In genomic region chr19:46661020-46661731, GRCh38 we compare ENCODE assay signal across 1 cellular context.
TF ChIP-seq lines count a peak whose summit lies in the region.

A gene with protein sequence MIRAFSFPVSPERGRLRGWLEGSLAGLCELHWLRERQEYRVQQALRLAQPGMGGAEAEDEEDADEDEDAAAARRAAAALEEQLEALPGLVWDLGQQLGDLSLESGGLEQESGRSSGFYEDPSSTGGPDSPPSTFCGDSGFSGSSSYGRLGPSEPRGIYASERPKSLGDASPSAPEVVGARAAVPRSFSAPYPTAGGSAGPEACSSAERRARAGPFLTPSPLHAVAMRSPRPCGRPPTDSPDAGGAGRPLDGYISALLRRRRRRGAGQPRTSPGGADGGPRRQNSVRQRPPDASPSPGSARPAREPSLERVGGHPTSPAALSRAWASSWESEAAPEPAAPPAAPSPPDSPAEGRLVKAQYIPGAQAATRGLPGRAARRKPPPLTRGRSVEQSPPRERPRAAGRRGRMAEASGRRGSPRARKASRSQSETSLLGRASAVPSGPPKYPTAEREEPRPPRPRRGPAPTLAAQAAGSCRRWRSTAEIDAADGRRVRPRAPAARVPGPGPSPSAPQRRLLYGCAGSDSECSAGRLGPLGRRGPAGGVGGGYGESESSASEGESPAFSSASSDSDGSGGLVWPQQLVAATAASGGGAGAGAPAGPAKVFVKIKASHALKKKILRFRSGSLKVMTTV (minus strand): TSS chr19:46661182. CDS start chr19:46661064, 118 bp downstream.

TF ChIP-seq in K562, 482 proteins besides CTCF, POLR2A, EP300 and RAD21 (continued from another document and continues in another):
- TF ChIP-seq, protein P1, sequence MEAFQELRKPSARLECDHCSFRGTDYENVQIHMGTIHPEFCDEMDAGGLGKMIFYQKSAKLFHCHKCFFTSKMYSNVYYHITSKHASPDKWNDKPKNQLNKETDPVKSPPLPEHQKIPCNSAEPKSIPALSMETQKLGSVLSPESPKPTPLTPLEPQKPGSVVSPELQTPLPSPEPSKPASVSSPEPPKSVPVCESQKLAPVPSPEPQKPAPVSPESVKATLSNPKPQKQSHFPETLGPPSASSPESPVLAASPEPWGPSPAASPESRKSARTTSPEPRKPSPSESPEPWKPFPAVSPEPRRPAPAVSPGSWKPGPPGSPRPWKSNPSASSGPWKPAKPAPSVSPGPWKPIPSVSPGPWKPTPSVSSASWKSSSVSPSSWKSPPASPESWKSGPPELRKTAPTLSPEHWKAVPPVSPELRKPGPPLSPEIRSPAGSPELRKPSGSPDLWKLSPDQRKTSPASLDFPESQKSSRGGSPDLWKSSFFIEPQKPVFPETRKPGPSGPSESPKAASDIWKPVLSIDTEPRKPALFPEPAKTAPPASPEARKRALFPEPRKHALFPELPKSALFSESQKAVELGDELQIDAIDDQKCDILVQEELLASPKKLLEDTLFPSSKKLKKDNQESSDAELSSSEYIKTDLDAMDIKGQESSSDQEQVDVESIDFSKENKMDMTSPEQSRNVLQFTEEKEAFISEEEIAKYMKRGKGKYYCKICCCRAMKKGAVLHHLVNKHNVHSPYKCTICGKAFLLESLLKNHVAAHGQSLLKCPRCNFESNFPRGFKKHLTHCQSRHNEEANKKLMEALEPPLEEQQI (IDR thresholded peaks at IDR 0.05): no peak
- no peak for TF ChIP-seq ZNF512 (tag; IDR thresholded peaks at IDR 0.05)
- TF ChIP-seq CBFA2T2 (conservative IDR thresholded peaks at IDR 0.05): no peak; the same call in 1 of the 2 replicates
- no peak for TF ChIP-seq RBM14 (IDR thresholded peaks at IDR 0.05; ENCODE audit: borderline replicate concordance, insufficient read depth, low read depth, low read length)
- TF ChIP-seq ZFX (CRISPR knock-in tag; IDR thresholded peaks at IDR 0.05): no peak
- TF ChIP-seq SRF (CRISPR knock-in tag; IDR thresholded peaks at IDR 0.05): peak in 1 of 2 experiments; percentile 74; a peak in 2 of 4 replicates
- no peak for TF ChIP-seq TARDBP (IDR thresholded peaks at IDR 0.05)
- TF ChIP-seq GABPB1 (CRISPR knock-in tag; IDR thresholded peaks at IDR 0.05): no peak
- no peak for TF ChIP-seq TAL1 (IDR thresholded peaks at IDR 0.05)
- no peak for TF ChIP-seq ZFPM2 (CRISPR knock-in tag; IDR thresholded peaks at IDR 0.05)
- no peak for TF ChIP-seq SRSF3 (IDR thresholded peaks at IDR 0.05; ENCODE audit: insufficient read depth, low read length)
- no peak for TF ChIP-seq ZNF354B (CRISPR knock-in tag; IDR thresholded peaks at IDR 0.05)
- TF ChIP-seq CEBPZ (IDR thresholded peaks at IDR 0.05; ENCODE audit: borderline replicate concordance, low read depth, low read length): 0 out of 2 replicates have a peak, but pooled peaks have one; percentile 55
- TF ChIP-seq GTF2F1 (IDR thresholded peaks at IDR 0.05; ENCODE audit: low read depth, low read length): no peak
- TF ChIP-seq, protein P2, sequence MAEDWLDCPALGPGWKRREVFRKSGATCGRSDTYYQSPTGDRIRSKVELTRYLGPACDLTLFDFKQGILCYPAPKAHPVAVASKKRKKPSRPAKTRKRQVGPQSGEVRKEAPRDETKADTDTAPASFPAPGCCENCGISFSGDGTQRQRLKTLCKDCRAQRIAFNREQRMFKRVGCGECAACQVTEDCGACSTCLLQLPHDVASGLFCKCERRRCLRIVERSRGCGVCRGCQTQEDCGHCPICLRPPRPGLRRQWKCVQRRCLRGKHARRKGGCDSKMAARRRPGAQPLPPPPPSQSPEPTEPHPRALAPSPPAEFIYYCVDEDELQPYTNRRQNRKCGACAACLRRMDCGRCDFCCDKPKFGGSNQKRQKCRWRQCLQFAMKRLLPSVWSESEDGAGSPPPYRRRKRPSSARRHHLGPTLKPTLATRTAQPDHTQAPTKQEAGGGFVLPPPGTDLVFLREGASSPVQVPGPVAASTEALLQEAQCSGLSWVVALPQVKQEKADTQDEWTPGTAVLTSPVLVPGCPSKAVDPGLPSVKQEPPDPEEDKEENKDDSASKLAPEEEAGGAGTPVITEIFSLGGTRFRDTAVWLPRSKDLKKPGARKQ (CRISPR knock-in tag; IDR thresholded peaks at IDR 0.05): no peak
- TF ChIP-seq ZZZ3 (IDR thresholded peaks at IDR 0.05): no peak
- no peak for TF ChIP-seq SMAD1 (IDR thresholded peaks at IDR 0.05; ENCODE audit: low read depth, low read length, partially characterized antibody)
- peak; percentile 46 for TF ChIP-seq TFE3 (CRISPR knock-in tag; IDR thresholded peaks at IDR 0.05)
- TF ChIP-seq PBX2 (CRISPR knock-in tag; IDR thresholded peaks at IDR 0.05; ENCODE audit: low read depth): no peak
- no peak for TF ChIP-seq PBX2 (tag; conservative IDR thresholded peaks at IDR 0.05; ENCODE audit: low read depth)
- no peak for TF ChIP-seq ZSCAN29 (IDR thresholded peaks at IDR 0.05)
- no peak for TF ChIP-seq CUX1 (CRISPR knock-in tag; IDR thresholded peaks at IDR 0.05)
- no peak for TF ChIP-seq PHF8 (IDR thresholded peaks at IDR 0.05; ENCODE audit: borderline replicate concordance, low read length)
- no peak for TF ChIP-seq CBX5 (IDR thresholded peaks at IDR 0.05; ENCODE audit: borderline replicate concordance, low read depth)
- TF ChIP-seq MYC (IDR thresholded peaks at IDR 0.05; ENCODE audit: low read depth, low read length): peak; percentile 55; the same call in 1 of the 2 replicates
- TF ChIP-seq MYC (CRISPR knock-in tag; IDR thresholded peaks at IDR 0.05; ENCODE audit: borderline replicate concordance, low read depth): peak; percentile 33; the same call in 1 of the 2 replicates
- TF ChIP-seq KLF1 (tag; IDR thresholded peaks at IDR 0.05): no peak
- TF ChIP-seq, protein P3, sequence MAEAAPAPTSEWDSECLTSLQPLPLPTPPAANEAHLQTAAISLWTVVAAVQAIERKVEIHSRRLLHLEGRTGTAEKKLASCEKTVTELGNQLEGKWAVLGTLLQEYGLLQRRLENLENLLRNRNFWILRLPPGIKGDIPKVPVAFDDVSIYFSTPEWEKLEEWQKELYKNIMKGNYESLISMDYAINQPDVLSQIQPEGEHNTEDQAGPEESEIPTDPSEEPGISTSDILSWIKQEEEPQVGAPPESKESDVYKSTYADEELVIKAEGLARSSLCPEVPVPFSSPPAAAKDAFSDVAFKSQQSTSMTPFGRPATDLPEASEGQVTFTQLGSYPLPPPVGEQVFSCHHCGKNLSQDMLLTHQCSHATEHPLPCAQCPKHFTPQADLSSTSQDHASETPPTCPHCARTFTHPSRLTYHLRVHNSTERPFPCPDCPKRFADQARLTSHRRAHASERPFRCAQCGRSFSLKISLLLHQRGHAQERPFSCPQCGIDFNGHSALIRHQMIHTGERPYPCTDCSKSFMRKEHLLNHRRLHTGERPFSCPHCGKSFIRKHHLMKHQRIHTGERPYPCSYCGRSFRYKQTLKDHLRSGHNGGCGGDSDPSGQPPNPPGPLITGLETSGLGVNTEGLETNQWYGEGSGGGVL (CRISPR knock-in tag; IDR thresholded peaks at IDR 0.05): no peak
- TF ChIP-seq, protein P4, sequence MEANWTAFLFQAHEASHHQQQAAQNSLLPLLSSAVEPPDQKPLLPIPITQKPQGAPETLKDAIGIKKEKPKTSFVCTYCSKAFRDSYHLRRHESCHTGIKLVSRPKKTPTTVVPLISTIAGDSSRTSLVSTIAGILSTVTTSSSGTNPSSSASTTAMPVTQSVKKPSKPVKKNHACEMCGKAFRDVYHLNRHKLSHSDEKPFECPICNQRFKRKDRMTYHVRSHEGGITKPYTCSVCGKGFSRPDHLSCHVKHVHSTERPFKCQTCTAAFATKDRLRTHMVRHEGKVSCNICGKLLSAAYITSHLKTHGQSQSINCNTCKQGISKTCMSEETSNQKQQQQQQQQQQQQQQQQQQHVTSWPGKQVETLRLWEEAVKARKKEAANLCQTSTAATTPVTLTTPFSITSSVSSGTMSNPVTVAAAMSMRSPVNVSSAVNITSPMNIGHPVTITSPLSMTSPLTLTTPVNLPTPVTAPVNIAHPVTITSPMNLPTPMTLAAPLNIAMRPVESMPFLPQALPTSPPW (CRISPR knock-in tag; IDR thresholded peaks at IDR 0.05): peak; percentile 63
- no peak for TF ChIP-seq SLC30A9 (CRISPR knock-in tag; IDR thresholded peaks at IDR 0.05)
